In genomic region chr6:25601797-25602679, GRCh38 we compare ENCODE assay signal across 8 cellular contexts. TPM values are rescaled to one million over a fixed set of nuclear protein-coding genes. Genes with fewer than 3 reads are reported as not detected.
A peak's percentile ranks its signal among the peaks of the same experiment; 100 is the strongest.
DNase-seq lines count a peak whose midpoint lies in the region; ATAC-seq, FAIRE-seq and TF ChIP-seq lines count a peak whose summit lies in the region.

No MANE protein-coding gene starts in this region.

- H3K4me3 ChIP-seq in KMS-11 (IDR thresholded peaks at IDR 0.05; ENCODE audit: insufficient read depth, low read depth, low read length) (no peak overlapping the region), epithelial cell of proximal tubule (ENCODE audit: low read depth, low read length) (no peak overlapping the region), pancreas (no peak overlapping the region)

- no peaks in the 10 kb centered on the region for H3K27me3 ChIP-seq in KMS-11 (ENCODE audit: insufficient read depth, low read depth)
- H3K27me3 ChIP-seq in pancreas, result no peaks in the 10 kb centered on the region

- H3K27ac ChIP-seq in KMS-11 (no peak overlapping the region), pancreas (no peak overlapping the region)

- no peak overlapping the region for H3K9ac ChIP-seq in KMS-11

- FAIRE-seq in D721Med (lab: Jason Lieb, UNC), result peak; percentile 69
- FAIRE-seq in RCC 7860 (lab: Jason Lieb, UNC), result peak; percentile 86
- FAIRE-seq in pancreas (lab: Jason Lieb, UNC), result peak; percentile 95

- ATAC-seq in pancreas, result peak; percentile 63 to 80 (median 72)

- no peak overlapping the region for H3K4me2 ChIP-seq in KMS-11

- WGBS in pancreas, 2 donors, result 13 to 20% methylated on average over 4 of the region's 4 CpGs

- TF ChIP-seq CTCF in D721Med (IDR thresholded peaks at IDR 0.05; ENCODE audit: insufficient read depth, missing control alignments) (peak; percentile 69), KMS-11 (conservative IDR thresholded peaks at IDR 0.05; ENCODE audit: low read depth, low read length) (peak; percentile 76), epithelial cell of proximal tubule (conservative IDR thresholded peaks at IDR 0.05; ENCODE audit: low read depth, low read length) (peak; percentile 45), pancreas (IDR thresholded peaks at IDR 0.05) (peak in 3 of 4 donors; percentile 33 to 50 (median 36))

- intact Hi-C loops in pancreas (cut with DNase I), result loop anchor here in 1 of 3 donors (5.0 kb wide), 1 partner anchor 330 kb away; no protein-coding TSS in a partner anchor

- H3K4me1 ChIP-seq in KMS-11 (ENCODE audit: low read depth, poor library complexity, severe bottlenecking), result no peaks in the 10 kb centered on the region
- no peaks in the 10 kb centered on the region for H3K4me1 ChIP-seq in pancreas

- DNase-seq in D721Med (ENCODE audit: insufficient read length, low spot score), result no peak
- peak; percentile 23 for DNase-seq in RCC 7860 (ENCODE audit: low spot score)
- DNase-seq in epithelial cell of proximal tubule (ENCODE audit: low read depth), result peak; percentile 36
- no peak for DNase-seq in pancreas
- DNase-seq in effector CD4-positive, alpha-beta T cell, result no peak
- DNase-seq in stimulated activated CD4-positive, alpha-beta T cell treated with anti-CD3 and anti-CD28 coated beads, Interleukin-2, amount 100 ng/mL, for 48 hours, result no peak
- no peak for DNase-seq in NCI-H226

- H4K20me1 ChIP-seq in KMS-11 (ENCODE audit: insufficient read depth), result no peaks in the 10 kb centered on the region

- H3K36me3 ChIP-seq in KMS-11 (ENCODE audit: insufficient read depth) (no peaks in the 10 kb centered on the region), pancreas (no peaks in the 10 kb centered on the region)

- H2AFZ ChIP-seq in KMS-11 (ENCODE audit: low read depth), result no peak overlapping the region

- no peaks in the 10 kb centered on the region for H3K9me3 ChIP-seq in pancreas

- H3K79me2 ChIP-seq in KMS-11 (ENCODE audit: insufficient read depth, low read depth), result no peaks in the 10 kb centered on the region

RNA-seq across cellular contexts. Expression of gene SCGN, which starts 50.0 kb away (rescaled TPM):
- total RNA-seq in epithelial cell of proximal tubule (not detected in 2 replicates), pancreas (10 to 100 TPM; 13.4 to 63.2 (median 26.3) TPM)
- polyA plus RNA-seq in pancreas, result 100 to 1,000 TPM in 1 of 2 donors, 10 to 100 TPM in 1; 32.3 to 224 TPM

Comparison
In these comparisons a context has a peak if more than half of its experiments do, and no peak if none do; other contexts are left out.
1. DNase-seq: peak in RCC 7860 (single experiment) and epithelial cell of proximal tubule (single experiment); none in D721Med (single experiment), pancreas (0 of 6), effector CD4-positive, alpha-beta T cell (single experiment), stimulated activated CD4-positive, alpha-beta T cell treated with anti-CD3 and anti-CD28 coated beads, Interleukin-2, amount 100 ng/mL, for 48 hours (0 of 2) and NCI-H226 (single experiment).
2. RNA of gene SCGN, which starts 50.0 kb away (total RNA-seq): 13.4 to 63.2 TPM in pancreas; not detected in epithelial cell of proximal tubule; every median in the first group is over 10 times any median in the second.
3. Peak in every context shown above with its lines, with median percentiles within 50 percentile points of each other: CTCF ChIP-seq.